In genomic region chr2:152581360-152581759, GRCh38 we compare ENCODE assay signal across 22 cellular contexts.
DNase-seq lines count a peak whose midpoint lies in the region; ATAC-seq and TF ChIP-seq lines count a peak whose summit lies in the region.
"Had no signal": no experiment of that assay in that cellular context is flagged by ENCODE, and none has a peak within 500 bp of the region (broad histone marks: within the 10 kb centered on the region; RNA-seq: fewer than 3 reads in every experiment).

No MANE protein-coding gene starts in this region.

- H3K4me3 ChIP-seq in fibroblast of villous mesenchyme (ENCODE audit: low read depth, low read length): no peak overlapping the region
- H3K4me3 ChIP-seq: ovary had no signal

- no peak overlapping the region for H3K27ac Mint-ChIP-seq in glutamatergic neuron (ENCODE audit: unreplicated experiment)
- H3K27ac Mint-ChIP-seq: activated naive CD8-positive, alpha-beta T cell treated with anti-CD3 and anti-CD28 coated beads for 36 hours; activated T-helper 2 cell treated with anti-CD3 and anti-CD28 coated beads, Interferon-gamma antibody, Interleukin-2, Interleukin-4, amounts not matched to agents 10 μg/mL and 5 μg/mL and 100 μg/mL, durations not matched to agents 14 hours and 24 hours and 36 hours; CD4-positive, alpha-beta memory T cell; H9; type B pancreatic cell had no signal

- no peak overlapping the region for H3K4me3 Mint-ChIP-seq in glutamatergic neuron (ENCODE audit: unreplicated experiment)
- H3K4me3 Mint-ChIP-seq: activated naive CD8-positive, alpha-beta T cell treated with anti-CD3 and anti-CD28 coated beads for 36 hours; CD4-positive, alpha-beta memory T cell; H9; type B pancreatic cell had no signal

- TF ChIP-seq CTCF in fibroblast of villous mesenchyme (IDR thresholded peaks at IDR 0.05; ENCODE audit: insufficient read depth, low read depth, low read length) (no peak), glutamatergic neuron (IDR thresholded peaks at IDR 0.05; ENCODE audit: partially characterized antibody, unreplicated experiment) (no peak)

- peak overlapping the region; percentile 89 for H3K27ac ChIP-seq in angular gyrus (ENCODE audit: low read depth, low read length)
- H3K27ac ChIP-seq: ovary, WERI-Rb-1 had no signal

- H3K9me3 Mint-ChIP-seq in glutamatergic neuron (ENCODE audit: unreplicated experiment): peaks cover 2% of the 10 kb centered on the region
- H3K9me3 Mint-ChIP-seq: activated naive CD8-positive, alpha-beta T cell treated with anti-CD3 and anti-CD28 coated beads for 36 hours; activated T-helper 2 cell treated with anti-CD3 and anti-CD28 coated beads, Interferon-gamma antibody, Interleukin-2, Interleukin-4, amounts not matched to agents 10 μg/mL and 5 μg/mL and 100 μg/mL, durations not matched to agents 14 hours and 24 hours and 36 hours; CD4-positive, alpha-beta memory T cell; H9; type B pancreatic cell had no signal

- H3K4me1 Mint-ChIP-seq in glutamatergic neuron (ENCODE audit: low read depth, unreplicated experiment): peaks cover 2% of the 10 kb centered on the region
- H3K4me1 Mint-ChIP-seq: activated naive CD8-positive, alpha-beta T cell treated with anti-CD3 and anti-CD28 coated beads for 36 hours; CD4-positive, alpha-beta memory T cell; H9 had no signal

- no peak for ATAC-seq in HG02571 (IDR thresholded peaks at IDR 0.05; ENCODE audit: unreplicated experiment)
- ATAC-seq: Panc1 had no signal

- in situ Hi-C loops in ACHN (cut with HindIII; ENCODE audit: low pct_ligation_motif_present, low pct_unique_long_range_greater_than_20kb, low sequenced_read_pairs): no loop called here

- DNase-seq in NCI-H1048 (lab: John Stamatoyannopoulos, UW) (peak; percentile 11), fibroblast of villous mesenchyme (ENCODE audit: low read depth) (peak; percentile 10), stromal cell of bone marrow (ENCODE audit: low read depth) (peak; percentile 64), glutamatergic neuron (no peak), cerebellar nuclear complex (lab: John Stamatoyannopoulos, UW) (no peak), ACHN (no peak)
- DNase-seq: activated CD4-positive, alpha-beta T cell treated with anti-CD3 and anti-CD28 coated beads, Interleukin-2, amount 50 U/mL, for 1 hour; activated naive CD8-positive, alpha-beta T cell treated with anti-CD3 and anti-CD28 coated beads for 36 hours; CD4-positive, alpha-beta memory T cell; DMS153; H9; NCI-H1105 treated with DMSO at 0.1 percent for 48 hours; ovary; stimulated activated CD4-positive, alpha-beta T cell treated with anti-CD3 and anti-CD28 coated beads, Interleukin-2, amount 100 ng/mL, for 24 hours; stimulated activated naive CD4-positive, alpha-beta T cell; T-helper 2 cell had no signal

- H3K27me3 Mint-ChIP-seq in glutamatergic neuron (ENCODE audit: unreplicated experiment): peaks cover 2% of the 10 kb centered on the region
- H3K27me3 Mint-ChIP-seq: type B pancreatic cell had no signal

- H3K36me3 Mint-ChIP-seq in glutamatergic neuron (ENCODE audit: unreplicated experiment): no peaks in the 10 kb centered on the region
- H3K36me3 Mint-ChIP-seq: activated naive CD8-positive, alpha-beta T cell treated with anti-CD3 and anti-CD28 coated beads for 36 hours; CD4-positive, alpha-beta memory T cell had no signal

Comparison
In these comparisons a context has a peak if more than half of its experiments do, and no peak if none do; other contexts are left out.
1. DNase-seq: peak in NCI-H1048 (single experiment), fibroblast of villous mesenchyme (single experiment) and stromal cell of bone marrow (single experiment); none in glutamatergic neuron (single experiment), cerebellar nuclear complex (0 of 2) and ACHN (single experiment).